17 cellular contexts compared by ENCODE assay signal in genomic region chr5:5424736-5425135, GRCh38. TPM values are rescaled to one million over a fixed set of nuclear protein-coding genes. Genes with fewer than 3 reads are reported as not detected.
DNase-seq lines count a peak whose midpoint lies in the region; TF ChIP-seq lines count a peak whose summit lies in the region.
"Had no signal": no experiment of that assay in that cellular context is flagged by ENCODE, and none has a peak within 500 bp of the region (broad histone marks: within the 10 kb centered on the region; RNA-seq: fewer than 3 reads in every experiment).

No MANE protein-coding gene starts in this region.

- H4K20me1 ChIP-seq in PC-9 (ENCODE audit: insufficient read depth) (peaks cover 62% of the 10 kb centered on the region), fibroblast of lung (ENCODE audit: control insufficient read depth, extremely low read depth, insufficient read depth, low read length) (no peaks in the 10 kb centered on the region)

- H3K79me2 ChIP-seq in PC-9 (ENCODE audit: low read depth) (peaks cover 72% of the 10 kb centered on the region), fibroblast of lung (ENCODE audit: control insufficient read depth, insufficient read depth, low read length) (peaks cover 70% of the 10 kb centered on the region)

- intact Hi-C loops in PC-9 (cut with micrococcal nuclease; ENCODE audit: unreplicated experiment): loop anchor here (5.0 to 10.0 kb wide), 3 partner anchors 400 to 953 kb away; partner anchors contain the start of gene MED10

- H3K4me3 ChIP-seq in PC-9 (peak overlapping the region; percentile 86; the same call in 1 of the 2 replicates), fibroblast of lung (replicated peaks in 1 of 4; ENCODE audit: control extremely low read depth in 1 of 4, insufficient read depth in 1 of 4, low read depth in 3 of 4, low read length in 4 of 4) (no peak overlapping the region)

- H3K4me1 ChIP-seq in PC-9 (replicated peaks; ENCODE audit: insufficient read depth): peaks cover 32% of the 10 kb centered on the region
- peaks cover 11% of the 10 kb centered on the region for H3K4me1 ChIP-seq in fibroblast of lung (ENCODE audit: control insufficient read depth, extremely low read depth, insufficient read depth, low read length)

- H2AFZ ChIP-seq in PC-9 (no peak overlapping the region), fibroblast of lung (ENCODE audit: low read length) (no peak overlapping the region)

- CTCF ChIA-PET in PC-9 (lab: Charles Lee): no interaction called here

- H3K36me3 ChIP-seq in PC-9 (ENCODE audit: low read depth): peaks cover 15% of the 10 kb centered on the region; the same call in 1 of the 2 replicates
- H3K36me3 ChIP-seq in fibroblast of lung (ENCODE audit: control insufficient read depth, insufficient read depth, low read length): no peaks in the 10 kb centered on the region
- H3K36me3 ChIP-seq: pancreas, vagina had no signal

- DNase-seq in stimulated activated CD4-positive, alpha-beta T cell treated with anti-CD3 and anti-CD28 coated beads, Interleukin-12 subunit alpha, Interleukin-12 subunit beta, amount 100 ng/mL, for 4 hours: peak; percentile 7
- no peak for DNase-seq in stimulated activated CD4-positive, alpha-beta T cell treated with anti-CD3 and anti-CD28 coated beads, Interleukin-4, amount 100 ng/mL, for 1 hour
- DNase-seq in PC-9 (no peak), fibroblast of lung (ENCODE audit: low read depth in 2 of 2) (peak in 1 of 2 donors; percentile 61), NCI-H446 treated with DMSO at 0.1 percent for 48 hours (lab: John Stamatoyannopoulos, UW) (no peak), OCI-M1 (lab: John Stamatoyannopoulos, UW) (no peak), KG1 (lab: John Stamatoyannopoulos, UW) (no peak)
- peak; percentile 59 for DNase-seq in stimulated activated CD8-positive, alpha-beta memory T cell treated with anti-CD3 and anti-CD28 coated beads, Interleukin-4, amount 100 ng/mL, for 48 hours
- DNase-seq: activated CD4-positive, CD25-positive, alpha-beta regulatory T cell treated with anti-CD3 and anti-CD28 coated beads, Interleukin-2, amount 50 U/mL, for 72 hours; glutamatergic neuron; kidney; NCI-H1436; NCI-H524 treated with DMSO at 0.1 percent for 48 hours; pancreas; RPMI8226; T-helper 17 cell had no signal

- H3K27ac ChIP-seq in PC-9 (no peak overlapping the region), fibroblast of lung (ENCODE audit: insufficient read depth, low read length) (no peak overlapping the region)
- H3K27ac ChIP-seq: pancreas, vagina had no signal

- TF ChIP-seq CTCF in PC-9 (conservative IDR thresholded peaks at IDR 0.05) (no peak), fibroblast of lung (conservative IDR thresholded peaks at IDR 0.05 in 1 of 2, IDR thresholded peaks at IDR 0.05 in 1 of 2; ENCODE audit: low read depth in 1 of 2, low read length in 2 of 2) (no peak)

- BruUV-seq in PC-9 (replicated peaks; lab: Mats Ljungman, UMichigan): no TSS peak

- H3K27me3 ChIP-seq in PC-9 (ENCODE audit: insufficient read depth, low read depth): no peaks in the 10 kb centered on the region
- H3K27me3 ChIP-seq in fibroblast of lung (ENCODE audit: control insufficient read depth, insufficient read depth, low read length): no peaks in the 10 kb centered on the region
- H3K27me3 ChIP-seq: pancreas, vagina had no signal

- H3K9ac ChIP-seq in fibroblast of lung (ENCODE audit: insufficient read depth, low read length): no peak overlapping the region

- no peaks in the 10 kb centered on the region for H3K9me2 ChIP-seq in PC-9 (ENCODE audit: insufficient read depth)

- peak overlapping the region; percentile 100 for H3K4me2 ChIP-seq in PC-9
- H3K4me2 ChIP-seq in fibroblast of lung (ENCODE audit: extremely low read depth, insufficient read depth, low read length): peak overlapping the region; percentile 33

- POLR2A ChIA-PET in PC-9 (lab: Charles Lee; ENCODE audit: unreplicated experiment): no interaction called here

- H3K9me3 ChIP-seq in PC-9 (ENCODE audit: insufficient read depth, low read depth) (no peaks in the 10 kb centered on the region), fibroblast of lung (ENCODE audit: control insufficient read depth, insufficient read depth, low read depth, low read length) (no peaks in the 10 kb centered on the region)
- H3K9me3 ChIP-seq: pancreas, vagina had no signal

- peaks cover 8% of the 10 kb centered on the region; the same call in 1 of the 2 replicates for H3F3A ChIP-seq in PC-9 (ENCODE audit: insufficient read depth, low read depth)

RNA-seq across cellular contexts. Expression of gene ICE1, which starts 2.3 kb away (rescaled TPM):
- 59.1 and 68.4 TPM in 2 replicates for total RNA-seq in PC-9 (2021)
- 24.4 and 24.9 TPM in 2 replicates for total RNA-seq in fibroblast of lung
- polyA plus RNA-seq in fibroblast of lung: 16.1 and 17.6 TPM in 2 replicates
- 10.3 and 11.8 TPM in 2 replicates for polyA plus RNA-seq in fibroblast of lung (2012)
- polyA minus RNA-seq in fibroblast of lung (ENCODE audit: low replicate concordance): 10.3 and 11.4 TPM in 2 replicates

Comparison
In these comparisons a context has a peak if more than half of its experiments do, and no peak if none do; other contexts are left out.
1. DNase-seq: peak in stimulated activated CD4-positive, alpha-beta T cell treated with anti-CD3 and anti-CD28 coated beads, Interleukin-12 subunit alpha, Interleukin-12 subunit beta, amount 100 ng/mL, for 4 hours (single experiment) and stimulated activated CD8-positive, alpha-beta memory T cell treated with anti-CD3 and anti-CD28 coated beads, Interleukin-4, amount 100 ng/mL, for 48 hours (single experiment); none in stimulated activated CD4-positive, alpha-beta T cell treated with anti-CD3 and anti-CD28 coated beads, Interleukin-4, amount 100 ng/mL, for 1 hour (single experiment), PC-9 (0 of 2), NCI-H446 treated with DMSO at 0.1 percent for 48 hours (single experiment), OCI-M1 (single experiment) and KG1 (single experiment).